ENCODE assay signal across 26 cellular contexts in the genomic region with DNA sequence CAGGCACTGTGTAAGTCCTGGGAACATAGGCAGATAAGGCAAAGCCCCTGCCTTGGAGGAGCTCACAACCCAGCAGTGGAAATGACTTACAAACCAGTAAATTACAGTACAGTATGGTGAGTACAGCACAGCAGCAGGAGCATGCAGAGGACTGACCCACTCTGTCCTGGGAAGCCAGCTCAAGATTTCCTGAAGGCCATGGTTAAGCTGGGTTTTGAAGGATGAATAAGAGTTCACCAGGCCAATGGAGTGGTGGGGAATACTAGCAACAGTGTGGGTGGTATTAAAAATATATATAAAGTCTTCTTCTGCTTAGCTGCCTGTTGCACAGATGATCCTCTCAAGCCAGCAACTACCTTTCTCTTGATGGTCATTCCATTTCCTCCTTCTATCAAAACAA.
"Had no signal": no experiment of that assay in that cellular context is flagged by ENCODE, and none has a peak within 500 bp of the region (broad histone marks: within the 10 kb centered on the region; RNA-seq: fewer than 3 reads in every experiment).

No MANE protein-coding gene starts in this region.

- ATAC-seq: gastroesophageal sphincter; left cardiac atrium; left ventricle myocardium superior; mucosa of descending colon; stimulated activated naive B cell treated with anti-CD40 and anti-IgM and Interleukin-4, amounts not matched to agents 10 μg/mL and 1 μg/mL and 100 μg/mL, for 72 hours had no signal

- H3K27me3 Mint-ChIP-seq: activated CD4-positive, alpha-beta memory T cell treated with anti-CD3 and anti-CD28 coated beads, Interleukin-2, amount 10 ng/mL, durations not matched to agents 7 days and 5 days; activated CD4-positive, alpha-beta T cell treated with anti-CD3 and anti-CD28 coated beads, Interleukin-2, amount 10 ng/mL, durations not matched to agents 7 days and 5 days; activated naive CD8-positive, alpha-beta T cell treated with anti-CD3 and anti-CD28 coated beads for 36 hours; activated T-cell treated with anti-CD3 and anti-CD28 coated beads, Interleukin-2, amount 50 U/mL, for 24 hours; stimulated activated naive B cell treated with anti-CD40 and anti-IgM and Interleukin-4, amounts not matched to agents 10 μg/mL and 1 μg/mL and 100 μg/mL, for 72 hours had no signal

- H3K27ac Mint-ChIP-seq: activated CD4-positive, alpha-beta memory T cell treated with anti-CD3 and anti-CD28 coated beads, Interleukin-2, amount 10 ng/mL, durations not matched to agents 7 days and 5 days; activated CD4-positive, alpha-beta T cell treated with anti-CD3 and anti-CD28 coated beads, Interleukin-2, amount 10 ng/mL, durations not matched to agents 7 days and 5 days; activated naive CD8-positive, alpha-beta T cell treated with anti-CD3 and anti-CD28 coated beads for 36 hours; activated T-cell treated with anti-CD3 and anti-CD28 coated beads, Interleukin-2, amount 50 U/mL, for 24 hours; activated T-helper 2 cell treated with anti-CD3 and anti-CD28 coated beads, Interferon-gamma antibody, Interleukin-2, Interleukin-4, amounts not matched to agents 10 μg/mL and 5 μg/mL and 100 μg/mL, durations not matched to agents 14 hours and 24 hours and 36 hours; stimulated activated naive B cell treated with anti-CD40 and anti-IgM and Interleukin-4, amounts not matched to agents 10 μg/mL and 1 μg/mL and 100 μg/mL, for 72 hours; T-helper 1 cell treated with Interleukin-12 subunit alpha and Interleukin-12 subunit beta and Interleukin-4 antibody, amounts not matched to agents 30 μg/mL and 1 μg/mL, for 36 hours had no signal

- H3K9me3 ChIP-seq: ascending aorta, gastroesophageal sphincter, mucosa of descending colon, right atrium auricular region, tibial nerve had no signal

- H3K9me3 Mint-ChIP-seq: activated CD4-positive, alpha-beta memory T cell treated with anti-CD3 and anti-CD28 coated beads, Interleukin-2, amount 10 ng/mL, durations not matched to agents 7 days and 5 days; activated CD4-positive, alpha-beta T cell treated with anti-CD3 and anti-CD28 coated beads, Interleukin-2, amount 10 ng/mL, durations not matched to agents 7 days and 5 days; activated naive CD8-positive, alpha-beta T cell treated with anti-CD3 and anti-CD28 coated beads for 36 hours; activated T-cell treated with anti-CD3 and anti-CD28 coated beads, Interleukin-2, amount 50 U/mL, for 24 hours; activated T-helper 2 cell treated with anti-CD3 and anti-CD28 coated beads, Interferon-gamma antibody, Interleukin-2, Interleukin-4, amounts not matched to agents 10 μg/mL and 5 μg/mL and 100 μg/mL, durations not matched to agents 14 hours and 24 hours and 36 hours; stimulated activated naive B cell treated with anti-CD40 and anti-IgM and Interleukin-4, amounts not matched to agents 10 μg/mL and 1 μg/mL and 100 μg/mL, for 72 hours; T-helper 1 cell treated with Interleukin-12 subunit alpha and Interleukin-12 subunit beta and Interleukin-4 antibody, amounts not matched to agents 30 μg/mL and 1 μg/mL, for 36 hours had no signal

- H3K27ac ChIP-seq: ascending aorta, brain microvascular endothelial cell, coronary artery, gastroesophageal sphincter, right atrium auricular region, tibial nerve had no signal

- H3K4me2 ChIP-seq: smooth muscle cell had no signal

- H3K4me3 Mint-ChIP-seq: activated CD4-positive, alpha-beta memory T cell treated with anti-CD3 and anti-CD28 coated beads, Interleukin-2, amount 10 ng/mL, durations not matched to agents 7 days and 5 days; activated CD4-positive, alpha-beta T cell treated with anti-CD3 and anti-CD28 coated beads, Interleukin-2, amount 10 ng/mL, durations not matched to agents 7 days and 5 days; activated naive CD8-positive, alpha-beta T cell treated with anti-CD3 and anti-CD28 coated beads for 36 hours; activated T-cell treated with anti-CD3 and anti-CD28 coated beads, Interleukin-2, amount 50 U/mL, for 24 hours; stimulated activated naive B cell treated with anti-CD40 and anti-IgM and Interleukin-4, amounts not matched to agents 10 μg/mL and 1 μg/mL and 100 μg/mL, for 72 hours; T-helper 1 cell treated with Interleukin-12 subunit alpha and Interleukin-12 subunit beta and Interleukin-4 antibody, amounts not matched to agents 30 μg/mL and 1 μg/mL, for 36 hours had no signal

- DNase-seq: activated CD4-positive, alpha-beta memory T cell treated with anti-CD3 and anti-CD28 coated beads, Interleukin-2, amount 10 ng/mL, durations not matched to agents 7 days and 5 days; activated CD4-positive, alpha-beta T cell treated with anti-CD3 and anti-CD28 coated beads for 1 hour; activated CD4-positive, alpha-beta T cell treated with anti-CD3 and anti-CD28 coated beads, Interleukin-2, amount 10 ng/mL, durations not matched to agents 7 days and 5 days; activated CD8-positive, alpha-beta memory T cell treated with anti-CD3 and anti-CD28 coated beads, Interleukin-2, amount 50 U/mL, for 48 hours; activated naive CD8-positive, alpha-beta T cell treated with anti-CD3 and anti-CD28 coated beads for 36 hours; activated T-cell treated with anti-CD3 and anti-CD28 coated beads, Interleukin-2, amount 50 U/mL, for 24 hours; brain microvascular endothelial cell; effector memory CD4-positive, alpha-beta T cell; erythroblast; hippocampal formation; left cardiac atrium; left ventricle myocardium superior; mucosa of descending colon; stimulated activated CD4-positive, alpha-beta T cell treated with anti-CD3 and anti-CD28 coated beads, Interleukin-1b, Interleukin-23, amount 100 ng/mL, for 48 hours; stimulated activated CD4-positive, alpha-beta T cell treated with anti-CD3 and anti-CD28 coated beads, Interleukin-4, amount 100 ng/mL, for 4 hours; stimulated activated CD8-positive, alpha-beta memory T cell treated with anti-CD3 and anti-CD28 coated beads, Interleukin-4, amount 100 ng/mL, for 48 hours; stimulated activated naive B cell treated with anti-CD40 and anti-IgM and Interleukin-4, amounts not matched to agents 10 μg/mL and 1 μg/mL and 100 μg/mL, for 72 hours had no signal

- H3K4me3 ChIP-seq: ascending aorta, coronary artery, gastroesophageal sphincter, mucosa of descending colon, right atrium auricular region, smooth muscle cell, tibial nerve had no signal

- H3K36me3 ChIP-seq: ascending aorta, brain microvascular endothelial cell, gastroesophageal sphincter, right atrium auricular region, tibial nerve had no signal

- H3K27me3 ChIP-seq: ascending aorta, brain microvascular endothelial cell, dorsolateral prefrontal cortex, gastroesophageal sphincter, right atrium auricular region, tibial nerve had no signal
